In the genomic region with DNA sequence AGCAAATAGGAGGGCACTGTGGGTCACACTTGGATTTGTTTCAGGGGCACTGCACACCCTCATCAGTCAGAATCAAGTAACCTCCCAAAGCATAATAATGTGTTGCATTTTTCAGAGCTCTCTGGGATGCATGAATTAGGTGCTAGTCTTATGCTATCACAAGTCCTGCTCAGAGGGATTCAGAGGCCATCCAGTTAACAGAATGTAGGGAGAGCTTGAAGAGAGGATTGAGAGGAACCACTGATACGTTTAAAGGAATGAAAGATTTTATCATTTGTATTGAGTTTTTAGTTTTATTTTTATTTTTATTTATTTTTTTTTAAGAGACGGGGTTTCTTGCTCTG, we compare ENCODE assay signal across 19 cellular contexts. TPM values are rescaled to one million over a fixed set of nuclear protein-coding genes. Genes with fewer than 3 reads are reported as not detected.
DNase-seq lines count a peak whose midpoint lies in the region; ATAC-seq, FAIRE-seq and TF ChIP-seq lines count a peak whose summit lies in the region.
"Had no signal": no experiment of that assay in that cellular context is flagged by ENCODE, and none has a peak within 500 bp of the region (broad histone marks: within the 10 kb centered on the region; RNA-seq: fewer than 3 reads in every experiment).

No MANE protein-coding gene starts in this region.

- H3K4me1 Mint-ChIP-seq in HFFc6 (ENCODE audit: low read depth) = peaks cover 59% of the 10 kb centered on the region

- H4K5ac ChIP-seq in mesendoderm (ENCODE audit: low read length) = no peak overlapping the region

- DNase-seq in A549 (ENCODE audit: low read depth in 1 of 2, low spot score in 1 of 2) (no peak), HFFc6 (no peak), brain microvascular endothelial cell (no peak), mesendoderm (no peak), T1000 (lab: John Stamatoyannopoulos, UW) (no peak), HuH-7.5 (ENCODE audit: low spot score) (no peak)
- no peak for DNase-seq in stimulated activated CD4-positive, alpha-beta T cell treated with anti-CD3 and anti-CD28 coated beads, Interleukin-1b, Interleukin-23, amount 100 ng/mL, for 48 hours
- DNase-seq: activated CD8-positive, alpha-beta T cell treated with anti-CD3 and anti-CD28 coated beads for 36 hours; activated T-cell treated with anti-CD3 and anti-CD28 coated beads, Interleukin-2, amount 50 U/mL, for 4 hours; CD8-positive, alpha-beta memory T cell; kidney; NCI-H1417; occipital lobe; Peyer's patch; substantia nigra had no signal

- 92% methylated on average over 2 of the region's 2 CpGs for WGBS in A549 (ENCODE audit: missing lambda C conversion rate)
- WGBS in mesendoderm (ENCODE audit: extremely low coverage, insufficient coverage, low lambda C conversion rate) = no CpG with 5 or more reads among the region's 2 CpGs

- peaks cover 12% of the 10 kb centered on the region; the same call in 1 of the 2 replicates for H3K36me3 Mint-ChIP-seq in HFFc6 (ENCODE audit: low read depth)

- ATAC-seq in A549 (peak in 1 of 2 experiments; percentile 47; a peak in 3 of 6 replicates), GM21367 (IDR thresholded peaks at IDR 0.05; ENCODE audit: unreplicated experiment) (no peak)
- ATAC-seq: activated CD8-positive, alpha-beta T cell treated with anti-CD3 and anti-CD28 coated beads for 36 hours; activated T-cell treated with anti-CD3 and anti-CD28 coated beads, Interleukin-2, amount 50 U/mL, for 4 hours had no signal

- H3K9ac ChIP-seq in mesendoderm (ENCODE audit: low read length) = no peak overlapping the region

- H3K9me3 ChIP-seq in A549 = no peaks in the 10 kb centered on the region
- H3K9me3 ChIP-seq: mucosa of descending colon, Peyer's patch had no signal

- in situ Hi-C loops in brain microvascular endothelial cell (cut with HindIII; ENCODE audit: low pct_ligation_motif_present, low sequenced_read_pairs) = no loop called here

- TF ChIP-seq CTCF in A549 (IDR thresholded peaks at IDR 0.05) = no peak
- TF ChIP-seq CTCF in HFFc6 (IDR thresholded peaks at IDR 0.05) = no peak
- no peak for TF ChIP-seq CTCF in brain microvascular endothelial cell (IDR thresholded peaks at IDR 0.05; ENCODE audit: low read depth, low read length, missing control alignments)

- H2BK5ac ChIP-seq in mesendoderm (ENCODE audit: low read length) = peak overlapping the region; percentile 1

- CTCF ChIA-PET in A549 (lab: Yijun Ruan, JAX) = interaction anchor here (1.2 to 2.5 kb wide), 3 partner anchors 8 to 44 kb away, joined by 3 to 9 read pairs (median 7); no protein-coding TSS in a partner anchor

- peaks cover 11% of the 10 kb centered on the region for H3K79me1 ChIP-seq in mesendoderm (ENCODE audit: low read length)

- H3K36me3 ChIP-seq in brain microvascular endothelial cell (replicated peaks) = no peaks in the 10 kb centered on the region
- no peaks in the 10 kb centered on the region for H3K36me3 ChIP-seq in mesendoderm (ENCODE audit: control insufficient read depth, insufficient read depth, low read length)
- H3K36me3 ChIP-seq: Peyer's patch had no signal

- H3K4me3 Mint-ChIP-seq in HFFc6 = peak overlapping the region; percentile 53; the same call in 1 of the 2 replicates
- H3K4me3 Mint-ChIP-seq: activated CD8-positive, alpha-beta T cell treated with anti-CD3 and anti-CD28 coated beads for 36 hours; activated naive CD4-positive, alpha-beta T cell treated with anti-CD3 and anti-CD28 coated beads, Interleukin-2, amount 50 U/mL, for 24 hours; activated T-cell treated with anti-CD3 and anti-CD28 coated beads, Interleukin-2, amount 50 U/mL, for 4 hours; CD8-positive, alpha-beta memory T cell had no signal

- H3K18ac ChIP-seq in mesendoderm (ENCODE audit: low read length) = peak overlapping the region; percentile 93

- no peaks in the 10 kb centered on the region for H3K9me3 Mint-ChIP-seq in HFFc6
- H3K9me3 Mint-ChIP-seq: activated CD8-positive, alpha-beta T cell treated with anti-CD3 and anti-CD28 coated beads for 36 hours; activated naive CD4-positive, alpha-beta T cell treated with anti-CD3 and anti-CD28 coated beads, Interleukin-2, amount 50 U/mL, for 24 hours; activated T-cell treated with anti-CD3 and anti-CD28 coated beads, Interleukin-2, amount 50 U/mL, for 4 hours; CD8-positive, alpha-beta memory T cell had no signal

- H3K56ac ChIP-seq in mesendoderm (ENCODE audit: low read length) = peak overlapping the region; percentile 49

- TF ChIP-seq POLR2A in A549 (IDR thresholded peaks at IDR 0.05; ENCODE audit: low read length) = no peak

- no peak overlapping the region for H2BK15ac ChIP-seq in mesendoderm (replicated peaks; ENCODE audit: low read depth)

- TF ChIP-seq RAD21 in A549 (conservative IDR thresholded peaks at IDR 0.05 in 1 of 2, IDR thresholded peaks at IDR 0.05 in 1 of 2) = no peak

- TF ChIP-seq EP300 in A549 (IDR thresholded peaks at IDR 0.05) = no peak

- peaks cover 9% of the 10 kb centered on the region for H3K79me2 ChIP-seq in mesendoderm (ENCODE audit: control insufficient read depth, insufficient read depth, low read length)

- H3K23ac ChIP-seq in mesendoderm (ENCODE audit: low read length) = no peak overlapping the region

- peaks cover 22% of the 10 kb centered on the region for H3K4me1 ChIP-seq in A549
- peaks cover 17% of the 10 kb centered on the region for H3K4me1 ChIP-seq in mesendoderm (ENCODE audit: control insufficient read depth, low read depth, low read length)

- H2BK120ac ChIP-seq in mesendoderm (ENCODE audit: low read depth, low read length) = no peak overlapping the region

- H3K27me3 Mint-ChIP-seq in HFFc6 (ENCODE audit: insufficient read depth) = no peaks in the 10 kb centered on the region; the same call in 1 of the 2 replicates
- H3K27me3 Mint-ChIP-seq: activated CD8-positive, alpha-beta T cell treated with anti-CD3 and anti-CD28 coated beads for 36 hours; activated naive CD4-positive, alpha-beta T cell treated with anti-CD3 and anti-CD28 coated beads, Interleukin-2, amount 50 U/mL, for 24 hours; CD8-positive, alpha-beta memory T cell had no signal

- H3K27ac ChIP-seq in A549 (peak overlapping the region; percentile 47 to 77), brain microvascular endothelial cell (peak overlapping the region; percentile 20), mesendoderm (ENCODE audit: low read depth, low read length) (no peak overlapping the region)

- peak overlapping the region; percentile 73 for H3K4ac ChIP-seq in mesendoderm (ENCODE audit: low read depth, low read length)

- no peak for FAIRE-seq in A549 (lab: Jason Lieb, UNC)
- FAIRE-seq: bronchial epithelial cell, kidney had no signal

- H3K27ac Mint-ChIP-seq in HFFc6 = peak overlapping the region; percentile 60
- H3K27ac Mint-ChIP-seq: activated CD8-positive, alpha-beta T cell treated with anti-CD3 and anti-CD28 coated beads for 36 hours; activated naive CD4-positive, alpha-beta T cell treated with anti-CD3 and anti-CD28 coated beads, Interleukin-2, amount 50 U/mL, for 24 hours had no signal

- H3K4me2 ChIP-seq in A549 (peak overlapping the region; percentile 56), mesendoderm (ENCODE audit: low read length) (no peak overlapping the region)

- H3K27me3 ChIP-seq in brain microvascular endothelial cell (replicated peaks) = no peaks in the 10 kb centered on the region
- H3K27me3 ChIP-seq in mesendoderm (ENCODE audit: insufficient read depth, low read length, poor library complexity) = no peaks in the 10 kb centered on the region
- H3K27me3 ChIP-seq: Peyer's patch had no signal

- no peak overlapping the region for H2AK5ac ChIP-seq in mesendoderm (ENCODE audit: low read length)

- no peak overlapping the region for H3K4me3 ChIP-seq in A549
- no peak overlapping the region for H3K4me3 ChIP-seq in brain microvascular endothelial cell (ENCODE audit: low read depth, low read length)
- H3K4me3 ChIP-seq in mesendoderm (ENCODE audit: low read length) = no peak overlapping the region
- H3K4me3 ChIP-seq: mucosa of descending colon had no signal

- H4K8ac ChIP-seq in mesendoderm (ENCODE audit: low read depth, low read length) = no peak overlapping the region

- POLR2A ChIA-PET in A549 (lab: Yijun Ruan, JAX) = interaction anchor here (0.8 to 1.1 kb wide), 4 partner anchors 8 to 76 kb away, joined by 3 to 6 read pairs (median 3); a partner anchor contains a TSS

TF ChIP-seq in A549, 52 proteins besides CTCF, POLR2A, EP300 and RAD21 (continues in another document):
- no peak for TF ChIP-seq HDAC2 (IDR thresholded peaks at IDR 0.05)
- TF ChIP-seq MAFK (IDR thresholded peaks at IDR 0.05; ENCODE audit: partially characterized antibody) = no peak
- no peak for TF ChIP-seq CBX2 (IDR thresholded peaks at IDR 0.05; ENCODE audit: borderline replicate concordance, low read depth)
- TF ChIP-seq NR3C1 (IDR thresholded peaks at IDR 0.05) = no peak
- TF ChIP-seq, protein P1, sequence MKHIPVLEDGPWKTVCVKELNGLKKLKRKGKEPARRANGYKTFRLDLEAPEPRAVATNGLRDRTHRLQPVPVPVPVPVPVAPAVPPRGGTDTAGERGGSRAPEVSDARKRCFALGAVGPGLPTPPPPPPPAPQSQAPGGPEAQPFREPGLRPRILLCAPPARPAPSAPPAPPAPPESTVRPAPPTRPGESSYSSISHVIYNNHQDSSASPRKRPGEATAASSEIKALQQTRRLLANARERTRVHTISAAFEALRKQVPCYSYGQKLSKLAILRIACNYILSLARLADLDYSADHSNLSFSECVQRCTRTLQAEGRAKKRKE (CRISPR knock-in tag; IDR thresholded peaks at IDR 0.05; ENCODE audit: low read depth) = no peak
- TF ChIP-seq CEBPB (IDR thresholded peaks at IDR 0.05) = no peak
- TF ChIP-seq ZC3H11A (IDR thresholded peaks at IDR 0.05) = no peak

RNA-seq across cellular contexts. Expression of a gene that starts 44.6 kb away (rescaled TPM):
- 80.0 and 85.4 TPM in 2 replicates for polyA plus RNA-seq in A549 (2011; rRNA removed)
- polyA plus RNA-seq in A549 (2012; cell fraction: cytosol; rRNA removed) = 17.1 and 21.2 TPM in 2 replicates
- polyA plus RNA-seq in A549 (2012; cell fraction: nucleus; rRNA removed) = 11.7 and 18.0 TPM in 2 replicates
- polyA plus RNA-seq in A549 (2017; fragmentation: RNase III; extraction: RNeasy Plus Mini Kit Qiagen cat#74134 plus additional on column Dnase treatment) = 39.5 to 48.3 TPM (median 41.7 TPM) in 3 replicates
- 61.3 and 62.3 TPM in 2 replicates for polyA minus RNA-seq in A549 (2011; rRNA and poly(A)+ RNA removed)
- total RNA-seq in HFFc6 (2021; fragmentation: NEBNext Ultra II Directional; extraction: Animal tissue kit (Norgen Biotek cat#: 25700)) = 10 to 100 TPM; 44.4 to 58.6 (median 53.3) TPM
- polyA plus RNA-seq in mesendoderm (2013, experiment 1 of 2) = 26.7 TPM
- polyA plus RNA-seq in mesendoderm (2013, experiment 2 of 2) = 26.7 TPM
